Comparison of ENCODE assay signal across 1 cellular context in genomic region chr20:25222461-25223178, GRCh38.
TF ChIP-seq lines count a peak whose summit lies in the region.

No MANE protein-coding gene starts in this region.

TF ChIP-seq in K562, 482 proteins besides CTCF, POLR2A, EP300 and RAD21:
- peak; percentile 25 for TF ChIP-seq POLR2G (IDR thresholded peaks at IDR 0.05; ENCODE audit: low read depth, low read length)
- no peak for TF ChIP-seq NFIX (CRISPR knock-in tag; IDR thresholded peaks at IDR 0.05; ENCODE audit: low read depth)
- 0 out of 2 replicates have a peak, but pooled peaks have one; percentile 50 for TF ChIP-seq ZBTB33 (CRISPR knock-in tag; IDR thresholded peaks at IDR 0.05)
- TF ChIP-seq ZNF282 (CRISPR knock-in tag; IDR thresholded peaks at IDR 0.05): no peak
TF ChIP-seq in K562: peak in this region for 2.
